Comparison of ENCODE assay signal across 17 cellular contexts in genomic region chr9:104766025-104766424, GRCh38.
"Had no signal": no experiment of that assay in that cellular context is flagged by ENCODE, and none has a peak within 500 bp of the region (broad histone marks: within the 10 kb centered on the region; RNA-seq: fewer than 3 reads in every experiment).

No MANE protein-coding gene starts in this region.

- H3K4me3 ChIP-seq: esophagus muscularis mucosa, pancreas, smooth muscle cell, stomach, testis, upper lobe of right lung had no signal

- H3K4me3 Mint-ChIP-seq: activated CD4-positive, alpha-beta memory T cell treated with anti-CD3 and anti-CD28 coated beads, Interleukin-2, amount 10 ng/mL, durations not matched to agents 7 days and 5 days; activated CD8-positive, alpha-beta memory T cell treated with anti-CD3 and anti-CD28 coated beads, Interleukin-2, amount 10 ng/mL, durations not matched to agents 7 days and 5 days had no signal

- ATAC-seq: activated CD8-positive, alpha-beta memory T cell treated with anti-CD3 and anti-CD28 coated beads, Interleukin-2, amount 10 ng/mL, durations not matched to agents 7 days and 5 days; natural killer cell; pancreas; sciatic nerve; upper lobe of right lung had no signal

- H3K4me1 Mint-ChIP-seq: natural killer cell had no signal

- H3K9me3 Mint-ChIP-seq: activated CD4-positive, alpha-beta memory T cell treated with anti-CD3 and anti-CD28 coated beads, Interleukin-2, amount 10 ng/mL, durations not matched to agents 7 days and 5 days; natural killer cell had no signal

- H3K27me3 Mint-ChIP-seq: activated naive CD8-positive, alpha-beta T cell had no signal

- H3K4me1 ChIP-seq: testis, upper lobe of right lung had no signal

- H3K27ac Mint-ChIP-seq: activated CD4-positive, alpha-beta memory T cell treated with anti-CD3 and anti-CD28 coated beads, Interleukin-2, amount 10 ng/mL, durations not matched to agents 7 days and 5 days; activated CD8-positive, alpha-beta memory T cell treated with anti-CD3 and anti-CD28 coated beads, Interleukin-2, amount 10 ng/mL, durations not matched to agents 7 days and 5 days; activated naive CD8-positive, alpha-beta T cell; natural killer cell had no signal

- H3K9me3 ChIP-seq: esophagus muscularis mucosa, neutrophil, pancreas, stomach, testis, upper lobe of right lung had no signal

- H3K4me2 ChIP-seq: smooth muscle cell had no signal

- H3K27ac ChIP-seq: esophagus muscularis mucosa, neutrophil, pancreas, stomach, testis, upper lobe of right lung had no signal

- H3K36me3 ChIP-seq: pancreas had no signal

- FAIRE-seq: endothelial cell of umbilical vein, pancreas had no signal

- H3K27me3 ChIP-seq: esophagus muscularis mucosa, pancreas, stomach, testis, upper lobe of right lung had no signal

- H3K36me3 Mint-ChIP-seq: activated naive CD8-positive, alpha-beta T cell; natural killer cell had no signal

- DNase-seq: activated CD4-positive, alpha-beta memory T cell treated with anti-CD3 and anti-CD28 coated beads, Interleukin-2, amount 10 ng/mL, durations not matched to agents 7 days and 5 days; activated CD4-positive, alpha-beta T cell treated with anti-CD3 and anti-CD28 coated beads for 48 hours; activated CD4-positive, CD25-positive, alpha-beta regulatory T cell; activated CD8-positive, alpha-beta memory T cell treated with anti-CD3 and anti-CD28 coated beads, Interleukin-2, amount 10 ng/mL, durations not matched to agents 7 days and 5 days; effector CD4-positive, alpha-beta T cell; natural killer cell; pancreas; stimulated activated CD4-positive, alpha-beta T cell treated with anti-CD3 and anti-CD28 coated beads, Interleukin-4, amount 100 ng/mL, for 1 hour; stomach; testis; upper lobe of right lung had no signal
